ENCODE assay signal across 9 cellular contexts in the genomic region with DNA sequence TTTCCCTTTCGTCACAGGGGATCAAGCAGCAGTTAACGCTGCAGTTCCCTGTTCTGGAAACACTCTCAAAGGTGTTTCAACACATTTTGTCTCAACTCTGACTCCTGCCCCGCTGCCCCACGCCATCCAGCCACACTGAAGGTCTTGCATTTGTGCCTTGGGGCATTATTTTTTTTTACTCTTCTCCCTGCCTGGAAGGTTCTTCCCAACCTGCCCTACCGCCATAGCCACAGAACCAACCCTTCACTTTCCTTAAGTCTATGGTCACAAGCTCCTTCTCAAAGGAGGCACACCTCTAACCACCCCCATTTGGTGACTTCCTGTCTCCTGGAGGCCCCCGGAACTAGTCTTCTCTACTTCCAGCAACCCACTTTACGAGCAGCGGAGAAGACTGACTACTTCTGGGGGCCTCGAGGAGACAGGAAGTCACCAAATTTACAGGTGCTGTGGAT. TPM values are rescaled to one million over a fixed set of nuclear protein-coding genes. Genes with fewer than 3 reads are reported as not detected.
DNase-seq lines count a peak whose midpoint lies in the region; ATAC-seq, FAIRE-seq and TF ChIP-seq lines count a peak whose summit lies in the region.
"Had no signal": no experiment of that assay in that cellular context is flagged by ENCODE, and none has a peak within 500 bp of the region (broad histone marks: within the 10 kb centered on the region; RNA-seq: fewer than 3 reads in every experiment).

No MANE protein-coding gene starts in this region.

- H3K27me3 Mint-ChIP-seq in MCF 10A (ENCODE audit: insufficient read depth, unreplicated experiment), result peaks cover 14% of the 10 kb centered on the region

- H3K9me3 Mint-ChIP-seq in MCF 10A (ENCODE audit: unreplicated experiment), result no peaks in the 10 kb centered on the region

- TF ChIP-seq EP300 in GM12878 (IDR thresholded peaks at IDR 0.05; ENCODE audit: borderline replicate concordance in 1 of 2, control insufficient read depth in 1 of 2, low read depth in 2 of 2, low read length in 2 of 2) (no peak), suprapubic skin (IDR thresholded peaks at IDR 0.05) (no peak)

- H3K4me2 ChIP-seq in GM12878 (ENCODE audit: control insufficient read depth, insufficient read depth), result peak overlapping the region; percentile 66

- H3K36me3 ChIP-seq in GM12878 (ENCODE audit: control insufficient read depth in 2 of 2, insufficient read depth in 2 of 2, low read length in 1 of 2) (no peaks in the 10 kb centered on the region), suprapubic skin (no peaks in the 10 kb centered on the region)

- no peak overlapping the region for H3K4me3 Mint-ChIP-seq in MCF 10A (ENCODE audit: unreplicated experiment)

- intact Hi-C loops in GM12878 (cut with micrococcal nuclease; ENCODE audit: unreplicated experiment) (no loop called here), MCF 10A (cut with micrococcal nuclease) (no loop called here)

- peak; percentile 29 for DNase-seq in activated gamma-delta T cell treated with Interleukin-2 at 50 U/mL for 16 hours
- DNase-seq in activated gamma-delta T cell (lab: John Stamatoyannopoulos, UW), result no peak
- no peak for DNase-seq in GM12878 (ENCODE audit: low read depth, low spot score)
- DNase-seq in suprapubic skin (ENCODE audit: low spot score in 2 of 2), result no peak
- no peak for DNase-seq in inferior parietal cortex (ENCODE audit: extremely low spot score)
- no peak for DNase-seq in MCF 10A (ENCODE audit: unreplicated experiment)
- no peak for DNase-seq in HEK293T (ENCODE audit: extremely low spot score)

- no peak overlapping the region for H3K27ac Mint-ChIP-seq in MCF 10A (ENCODE audit: low read depth, unreplicated experiment)

- RAD21 ChIA-PET in GM12878 (lab: Charles Lee; ENCODE audit: unreplicated experiment), result interaction anchor here (0.6 to 1.5 kb wide), 4 partner anchors 16 to 684 kb away, joined by 3 to 7 read pairs (median 4); no protein-coding TSS in a partner anchor

- BruUV-seq in GM12878 (replicated peaks; lab: Mats Ljungman, UMichigan) (no TSS peak), MCF 10A (replicated peaks; lab: Mats Ljungman, UMichigan) (no TSS peak)

- H3K9me3 ChIP-seq in GM12878 (replicated peaks; ENCODE audit: control insufficient read depth, insufficient read depth, low read length), result no peaks in the 10 kb centered on the region
- no peaks in the 10 kb centered on the region for H3K9me3 ChIP-seq in suprapubic skin

- H3K27ac ChIP-seq in GM12878 (ENCODE audit: control insufficient read depth, insufficient read depth), result peak overlapping the region; percentile 22
- no peak overlapping the region for H3K27ac ChIP-seq in suprapubic skin

- no peaks in the 10 kb centered on the region for H4K20me1 ChIP-seq in GM12878 (ENCODE audit: control insufficient read depth, insufficient read depth)

- TF ChIP-seq RAD21 in GM12878 (IDR thresholded peaks at IDR 0.05; ENCODE audit: insufficient read depth, low read depth, low read length), result no peak

- in situ Hi-C loops in GM12878 (cut with MboI), result no loop called here

- 0 out of 2 replicates have a peak overlapping the region, but pooled peaks have one; percentile 15 for H3K4me3 ChIP-seq in GM12878
- H3K4me3 ChIP-seq in suprapubic skin, result peak overlapping the region; percentile 7

- no peaks in the 10 kb centered on the region for H3K79me2 ChIP-seq in GM12878 (ENCODE audit: control insufficient read depth, insufficient read depth, low read length)

- peak overlapping the region; percentile 28; the same call in 1 of the 2 replicates for H3K9ac ChIP-seq in GM12878 (ENCODE audit: control insufficient read depth, insufficient read depth, low read length)

- peak; percentile 64 for ATAC-seq in HG03521 (IDR thresholded peaks at IDR 0.05; ENCODE audit: unreplicated experiment)
- ATAC-seq in GM12878, result peak; percentile 58

- H3K4me1 ChIP-seq in GM12878 (ENCODE audit: control insufficient read depth, insufficient read depth, low read length) (no peaks in the 10 kb centered on the region), suprapubic skin (no peaks in the 10 kb centered on the region)

- TF ChIP-seq POLR2A in GM12878 (IDR thresholded peaks at IDR 0.05; ENCODE audit: low read depth, low read length) (no peak; the same call in 1 of the 2 replicates), suprapubic skin (IDR thresholded peaks at IDR 0.05) (no peak)

- SMC1A ChIA-PET in GM12878 (lab: Charles Lee; ENCODE audit: uncharacterized antibody, unreplicated experiment), result interaction anchor here (1.0 to 1.6 kb wide), 5 partner anchors 16 to 446 kb away, joined by 3 to 4 read pairs (median 3); no protein-coding TSS in a partner anchor

- TF ChIP-seq CTCF in GM12878 (IDR thresholded peaks at IDR 0.05 in 2 of 3, conservative IDR thresholded peaks at IDR 0.05 in 1 of 3; ENCODE audit: control insufficient read depth in 2 of 3, extremely low read depth in 1 of 3, insufficient read depth in 1 of 3, low read depth in 3 of 3, low read length in 3 of 3) (no peak), suprapubic skin (IDR thresholded peaks at IDR 0.05) (no peak), MCF 10A (IDR thresholded peaks at IDR 0.05; ENCODE audit: unreplicated experiment) (no peak)

- peak; percentile 35 for FAIRE-seq in GM12878 (lab: Jason Lieb, UNC)

- 33% methylated on average over 9 of the region's 9 CpGs for WGBS in GM12878 (ENCODE audit: insufficient coverage, insufficient replicate concordance, low lambda C conversion rate, missing lambda C conversion rate)
- 77% methylated on average over 9 of the region's 9 CpGs for WGBS in suprapubic skin

- H3K36me3 Mint-ChIP-seq in MCF 10A (ENCODE audit: insufficient read depth, unreplicated experiment), result no peaks in the 10 kb centered on the region

- peak overlapping the region; percentile 76 for H2AFZ ChIP-seq in GM12878 (ENCODE audit: control insufficient read depth, low read depth, low read length)

- POLR2A ChIA-PET in GM12878 (lab: Charles Lee), result no interaction called here
- POLR2A ChIA-PET in MCF 10A (lab: Yijun Ruan, JAX), result no interaction called here
- POLR2A ChIA-PET in HEK293T (lab: Yijun Ruan, JAX), result no interaction called here

- no peaks in the 10 kb centered on the region for H3K27me3 ChIP-seq in GM12878 (replicated peaks in 1 of 2; ENCODE audit: control insufficient read depth in 2 of 2, insufficient read depth in 2 of 2, low read length in 1 of 2)
- no peaks in the 10 kb centered on the region for H3K27me3 ChIP-seq in suprapubic skin

- H3K4me1 Mint-ChIP-seq in MCF 10A (ENCODE audit: insufficient read depth, unreplicated experiment), result no peaks in the 10 kb centered on the region

- CTCF ChIA-PET in GM12878 (lab: Yijun Ruan, JAX), result interaction anchor here (1.0 to 1.3 kb wide), 3 partner anchors 10 to 127 kb away, joined by 3 to 4 read pairs (median 3); no protein-coding TSS in a partner anchor
- CTCF ChIA-PET in MCF 10A (lab: Yijun Ruan, JAX), result no interaction called here
- CTCF ChIA-PET in HEK293T (lab: Yijun Ruan, JAX), result no interaction called here

TF ChIP-seq in GM12878, 131 proteins besides CTCF, POLR2A, EP300 and RAD21 (continues in another document):
- TF ChIP-seq RUNX3 (IDR thresholded peaks at IDR 0.05; ENCODE audit: low read length) (peak; percentile 50; the same call in 1 of the 2 replicates), TCF7 (IDR thresholded peaks at IDR 0.05; ENCODE audit: borderline replicate concordance) (no peak), CHD2 (IDR thresholded peaks at IDR 0.05; ENCODE audit: borderline replicate concordance, low read depth, low read length) (no peak)

TF ChIP-seq in HEK293T, 16 proteins besides CTCF, POLR2A, EP300 and RAD21:
- no peak for TF ChIP-seq NFRKB (IDR thresholded peaks at IDR 0.05)
- no peak for TF ChIP-seq FOXM1 (IDR thresholded peaks at IDR 0.05; ENCODE audit: borderline replicate concordance)
- no peak for TF ChIP-seq TARDBP (IDR thresholded peaks at IDR 0.05)
- TF ChIP-seq, protein P1, sequence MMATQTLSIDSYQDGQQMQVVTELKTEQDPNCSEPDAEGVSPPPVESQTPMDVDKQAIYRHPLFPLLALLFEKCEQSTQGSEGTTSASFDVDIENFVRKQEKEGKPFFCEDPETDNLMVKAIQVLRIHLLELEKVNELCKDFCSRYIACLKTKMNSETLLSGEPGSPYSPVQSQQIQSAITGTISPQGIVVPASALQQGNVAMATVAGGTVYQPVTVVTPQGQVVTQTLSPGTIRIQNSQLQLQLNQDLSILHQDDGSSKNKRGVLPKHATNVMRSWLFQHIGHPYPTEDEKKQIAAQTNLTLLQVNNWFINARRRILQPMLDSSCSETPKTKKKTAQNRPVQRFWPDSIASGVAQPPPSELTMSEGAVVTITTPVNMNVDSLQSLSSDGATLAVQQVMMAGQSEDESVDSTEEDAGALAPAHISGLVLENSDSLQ (IDR thresholded peaks at IDR 0.05), result no peak
- no peak for TF ChIP-seq L3MBTL2 (conservative IDR thresholded peaks at IDR 0.05)
- no peak for TF ChIP-seq BHLHE40 (IDR thresholded peaks at IDR 0.05; ENCODE audit: borderline replicate concordance)
- no peak for TF ChIP-seq ZNF384 (IDR thresholded peaks at IDR 0.05)
- no peak for TF ChIP-seq SUZ12 (IDR thresholded peaks at IDR 0.05)
- TF ChIP-seq LEF1 (IDR thresholded peaks at IDR 0.05; ENCODE audit: borderline replicate concordance), result no peak
- no peak for TF ChIP-seq HDGF (IDR thresholded peaks at IDR 0.05; ENCODE audit: borderline replicate concordance)
- no peak for TF ChIP-seq ELF4 (IDR thresholded peaks at IDR 0.05)
- no peak for TF ChIP-seq CTBP1 (IDR thresholded peaks at IDR 0.05; ENCODE audit: borderline replicate concordance)
- TF ChIP-seq FOXA1 (IDR thresholded peaks at IDR 0.05), result no peak
- no peak for TF ChIP-seq ARNT (IDR thresholded peaks at IDR 0.05)
- TF ChIP-seq SP1 (IDR thresholded peaks at IDR 0.05), result no peak
- TF ChIP-seq FOXK2 (IDR thresholded peaks at IDR 0.05), result no peak

RNA-seq across cellular contexts. Expression of gene KL, which starts 17.2 kb away (rescaled TPM):
- total RNA-seq in GM12878 (2013; cell fraction: nucleolus; rRNA removed), result 2.0 and 2.1 TPM in 2 replicates
- total RNA-seq in GM12878 (2014; rRNA removed), result 2.1 TPM in 2 replicates
- 1.5 and 1.6 TPM in 2 replicates for total RNA-seq in GM12878 (2014; rRNA removed; fragmentation: Illumina TruSeq; extraction: Trizol)
- total RNA-seq in GM12878 (2021), result 1.6 TPM in 2 replicates
- 0.28 TPM for polyA plus RNA-seq in GM12878 (2011; ENCODE audit: low read depth)
- 0.08 and 0.16 TPM in 2 replicates for polyA plus RNA-seq in GM12878 (2011; rRNA removed)
- polyA plus RNA-seq in GM12878 (2011; cell fraction: cytosol; rRNA removed), result 0.07 and 0.15 TPM in 2 replicates
- 0.16 and 0.21 TPM in 2 replicates for polyA plus RNA-seq in GM12878 (2011; cell fraction: nucleus; rRNA removed)
- 0.24 and 0.76 TPM in 2 replicates for polyA plus RNA-seq in GM12878 (2012)
- polyA plus RNA-seq in GM12878 (2014; fragmentation: Illumina TruSeq; extraction: Trizol), result 1.7 and 2.3 TPM in 2 replicates
- under 1 TPM; 0.57 to 0.60 TPM for polyA plus RNA-seq in GM12878 (2014; fragmentation: Nextera tagmentation; extraction: Ambion mirVana)
- polyA plus RNA-seq in GM12878 (2014; rRNA removed), result 1.3 and 1.4 TPM in 2 replicates
- polyA plus RNA-seq in GM12878 (2016; fragmentation: Nextera tagmentation; extraction: Ambion mirVana), result 1 to 10 TPM in 1 of 2 experiments, under 1 TPM in 1; 0.96 to 1.8 TPM
- polyA minus RNA-seq in GM12878 (2011; rRNA and poly(A)+ RNA removed), result 0.15 and 0.31 TPM in 2 replicates
- not detected in 2 replicates for polyA minus RNA-seq in GM12878 (2011; cell fraction: cytosol; rRNA and poly(A)+ RNA removed)
- polyA minus RNA-seq in GM12878 (2011; cell fraction: nucleus; rRNA and poly(A)+ RNA removed), result 0.12 and 0.19 TPM in 2 replicates
- 1 to 10 TPM in 3 of 4 donors, under 1 TPM in 1; 0.95 to 1.6 (median 1.6) TPM for total RNA-seq in suprapubic skin
- not detected in 2 replicates for total RNA-seq in MCF 10A (2022)
- total RNA-seq: HT1080 had no signal
